ENCODE assay signal across 1 cellular context in the genomic region with DNA sequence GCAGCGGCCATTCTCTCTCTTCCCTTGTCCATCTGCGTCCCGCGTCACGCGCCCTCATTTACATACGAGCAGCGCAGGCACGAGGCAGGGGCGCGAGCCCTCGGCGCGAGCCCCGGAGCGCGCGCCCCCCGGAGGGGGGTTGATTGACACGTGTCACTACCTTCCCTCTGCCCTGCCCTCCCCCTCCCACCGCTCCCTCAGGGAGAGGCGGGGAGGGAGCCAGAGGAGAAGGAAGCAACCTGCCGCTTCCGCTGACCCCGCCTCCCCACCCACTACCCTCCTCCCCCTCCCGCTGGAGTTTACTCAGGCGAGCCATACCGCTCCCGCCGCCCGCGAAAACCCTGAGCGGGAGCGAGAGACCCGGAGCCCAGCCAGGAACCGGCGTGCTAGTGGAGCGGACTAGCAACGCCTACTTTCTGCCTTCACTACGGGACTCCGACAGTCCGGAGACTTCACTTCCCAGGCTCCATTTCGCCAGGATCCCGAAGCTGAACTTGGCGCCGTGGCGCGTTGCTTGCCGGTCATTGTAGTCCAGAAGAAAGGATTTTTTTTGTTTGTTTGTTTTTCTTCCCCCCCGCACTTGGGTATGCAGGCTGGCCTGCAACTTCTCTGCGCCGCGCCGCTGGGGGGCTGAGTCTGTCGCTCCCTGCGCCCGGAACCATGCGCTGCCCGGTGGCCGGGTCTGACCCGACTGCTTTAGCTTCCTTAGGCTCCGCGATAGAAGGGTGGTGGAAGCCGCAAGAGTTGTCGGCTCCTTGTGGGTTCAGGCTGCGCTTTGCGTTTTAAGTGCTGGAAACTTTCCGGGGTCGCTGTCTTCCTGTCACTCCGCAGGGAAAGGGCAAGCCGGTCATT.
TF ChIP-seq lines count a peak whose summit lies in the region.

A gene (minus strand): TSS at position 36 of the 852 bp plus-strand sequence. CDS start 4 bp downstream, at position 32.

TF ChIP-seq in HepG2, 621 proteins besides CTCF, POLR2A, EP300 and RAD21 (continued from another document and continues in another):
- TF ChIP-seq ZNF703 (CRISPR knock-in tag; IDR thresholded peaks at IDR 0.05; ENCODE audit: borderline replicate concordance) (no peak; the same call in 1 of the 2 replicates), ZNF274 (CRISPR knock-in tag; IDR thresholded peaks at IDR 0.05) (no peak), ZNF552 (CRISPR knock-in tag; IDR thresholded peaks at IDR 0.05; ENCODE audit: borderline replicate concordance) (0 out of 2 replicates have a peak, but pooled peaks have one; percentile 34), TBP (CRISPR knock-in tag; IDR thresholded peaks at IDR 0.05) (no peak), ZBTB42 (CRISPR knock-in tag; IDR thresholded peaks at IDR 0.05) (peak; percentile 87; the same call in 1 of the 2 replicates), RAD51 (IDR thresholded peaks at IDR 0.05; ENCODE audit: borderline replicate concordance) (no peak), YY1 (IDR thresholded peaks at IDR 0.05; ENCODE audit: insufficient read depth, insufficient replicate concordance, low read depth, low read length) (peak; percentile 62), ZNF772 (CRISPR knock-in tag; IDR thresholded peaks at IDR 0.05) (0 out of 2 replicates have a peak, but pooled peaks have one; percentile 20), RXRB (CRISPR knock-in tag; IDR thresholded peaks at IDR 0.05; ENCODE audit: borderline replicate concordance) (no peak; the same call in 1 of the 2 replicates), ZNF530 (CRISPR knock-in tag; IDR thresholded peaks at IDR 0.05; ENCODE audit: low read depth) (no peak), ZNF605 (CRISPR knock-in tag; IDR thresholded peaks at IDR 0.05) (no peak), MLLT10 (CRISPR knock-in tag; IDR thresholded peaks at IDR 0.05) (no peak), PAF1 (CRISPR knock-in tag; IDR thresholded peaks at IDR 0.05) (no peak), ZNF496 (CRISPR knock-in tag; IDR thresholded peaks at IDR 0.05; ENCODE audit: insufficient replicate concordance) (no peak), GATA4 (IDR thresholded peaks at IDR 0.05; ENCODE audit: borderline replicate concordance, low read depth) (no peak), SMAD9 (CRISPR knock-in tag; IDR thresholded peaks at IDR 0.05) (no peak)
- TF ChIP-seq, protein P1, sequence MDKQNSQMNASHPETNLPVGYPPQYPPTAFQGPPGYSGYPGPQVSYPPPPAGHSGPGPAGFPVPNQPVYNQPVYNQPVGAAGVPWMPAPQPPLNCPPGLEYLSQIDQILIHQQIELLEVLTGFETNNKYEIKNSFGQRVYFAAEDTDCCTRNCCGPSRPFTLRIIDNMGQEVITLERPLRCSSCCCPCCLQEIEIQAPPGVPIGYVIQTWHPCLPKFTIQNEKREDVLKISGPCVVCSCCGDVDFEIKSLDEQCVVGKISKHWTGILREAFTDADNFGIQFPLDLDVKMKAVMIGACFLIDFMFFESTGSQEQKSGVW (CRISPR knock-in tag; IDR thresholded peaks at IDR 0.05; ENCODE audit: borderline replicate concordance) = no peak
- TF ChIP-seq, protein P2, sequence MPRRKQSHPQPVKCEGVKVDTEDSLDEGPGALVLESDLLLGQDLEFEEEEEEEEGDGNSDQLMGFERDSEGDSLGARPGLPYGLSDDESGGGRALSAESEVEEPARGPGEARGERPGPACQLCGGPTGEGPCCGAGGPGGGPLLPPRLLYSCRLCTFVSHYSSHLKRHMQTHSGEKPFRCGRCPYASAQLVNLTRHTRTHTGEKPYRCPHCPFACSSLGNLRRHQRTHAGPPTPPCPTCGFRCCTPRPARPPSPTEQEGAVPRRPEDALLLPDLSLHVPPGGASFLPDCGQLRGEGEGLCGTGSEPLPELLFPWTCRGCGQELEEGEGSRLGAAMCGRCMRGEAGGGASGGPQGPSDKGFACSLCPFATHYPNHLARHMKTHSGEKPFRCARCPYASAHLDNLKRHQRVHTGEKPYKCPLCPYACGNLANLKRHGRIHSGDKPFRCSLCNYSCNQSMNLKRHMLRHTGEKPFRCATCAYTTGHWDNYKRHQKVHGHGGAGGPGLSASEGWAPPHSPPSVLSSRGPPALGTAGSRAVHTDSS (CRISPR knock-in tag; conservative IDR thresholded peaks at IDR 0.05) = no peak
- TF ChIP-seq, protein P3, sequence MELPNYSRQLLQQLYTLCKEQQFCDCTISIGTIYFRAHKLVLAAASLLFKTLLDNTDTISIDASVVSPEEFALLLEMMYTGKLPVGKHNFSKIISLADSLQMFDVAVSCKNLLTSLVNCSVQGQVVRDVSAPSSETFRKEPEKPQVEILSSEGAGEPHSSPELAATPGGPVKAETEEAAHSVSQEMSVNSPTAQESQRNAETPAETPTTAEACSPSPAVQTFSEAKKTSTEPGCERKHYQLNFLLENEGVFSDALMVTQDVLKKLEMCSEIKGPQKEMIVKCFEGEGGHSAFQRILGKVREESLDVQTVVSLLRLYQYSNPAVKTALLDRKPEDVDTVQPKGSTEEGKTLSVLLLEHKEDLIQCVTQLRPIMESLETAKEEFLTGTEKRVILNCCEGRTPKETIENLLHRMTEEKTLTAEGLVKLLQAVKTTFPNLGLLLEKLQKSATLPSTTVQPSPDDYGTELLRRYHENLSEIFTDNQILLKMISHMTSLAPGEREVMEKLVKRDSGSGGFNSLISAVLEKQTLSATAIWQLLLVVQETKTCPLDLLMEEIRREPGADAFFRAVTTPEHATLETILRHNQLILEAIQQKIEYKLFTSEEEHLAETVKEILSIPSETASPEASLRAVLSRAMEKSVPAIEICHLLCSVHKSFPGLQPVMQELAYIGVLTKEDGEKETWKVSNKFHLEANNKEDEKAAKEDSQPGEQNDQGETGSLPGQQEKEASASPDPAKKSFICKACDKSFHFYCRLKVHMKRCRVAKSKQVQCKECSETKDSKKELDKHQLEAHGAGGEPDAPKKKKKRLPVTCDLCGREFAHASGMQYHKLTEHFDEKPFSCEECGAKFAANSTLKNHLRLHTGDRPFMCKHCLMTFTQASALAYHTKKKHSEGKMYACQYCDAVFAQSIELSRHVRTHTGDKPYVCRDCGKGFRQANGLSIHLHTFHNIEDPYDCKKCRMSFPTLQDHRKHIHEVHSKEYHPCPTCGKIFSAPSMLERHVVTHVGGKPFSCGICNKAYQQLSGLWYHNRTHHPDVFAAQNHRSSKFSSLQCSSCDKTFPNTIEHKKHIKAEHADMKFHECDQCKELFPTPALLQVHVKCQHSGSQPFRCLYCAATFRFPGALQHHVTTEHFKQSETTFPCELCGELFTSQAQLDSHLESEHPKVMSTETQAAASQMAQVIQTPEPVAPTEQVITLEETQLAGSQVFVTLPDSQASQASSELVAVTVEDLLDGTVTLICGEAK (IDR thresholded peaks at IDR 0.05) = no peak
- TF ChIP-seq, protein P3 (CRISPR knock-in tag; IDR thresholded peaks at IDR 0.05) = peak; percentile 85
- TF ChIP-seq, protein P4, sequence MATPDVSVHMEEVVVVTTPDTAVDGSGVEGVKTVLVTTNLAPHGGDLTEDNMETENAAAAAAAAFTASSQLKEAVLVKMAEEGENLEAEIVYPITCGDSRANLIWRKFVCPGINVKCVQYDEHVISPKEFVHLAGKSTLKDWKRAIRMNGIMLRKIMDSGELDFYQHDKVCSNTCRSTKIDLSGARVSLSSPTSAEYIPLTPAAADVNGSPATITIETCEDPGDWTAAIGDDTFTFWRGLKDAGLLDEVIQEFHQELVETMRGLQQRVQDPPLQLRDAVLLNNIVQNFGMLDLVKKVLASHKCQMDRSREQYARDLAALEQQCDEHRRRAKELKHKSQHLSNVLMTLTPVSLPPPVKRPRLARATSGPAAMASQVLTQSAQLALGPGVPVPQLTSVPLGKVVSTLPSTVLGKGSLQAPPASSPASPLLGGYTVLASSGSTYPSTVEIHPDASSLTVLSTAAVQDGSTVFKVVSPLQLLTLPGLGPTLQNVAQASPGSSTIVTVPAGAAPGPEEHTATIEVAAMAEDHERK (CRISPR knock-in tag; IDR thresholded peaks at IDR 0.05; ENCODE audit: low read depth) = peak; percentile 55; the same call in 1 of the 2 replicates
- TF ChIP-seq, protein P5, sequence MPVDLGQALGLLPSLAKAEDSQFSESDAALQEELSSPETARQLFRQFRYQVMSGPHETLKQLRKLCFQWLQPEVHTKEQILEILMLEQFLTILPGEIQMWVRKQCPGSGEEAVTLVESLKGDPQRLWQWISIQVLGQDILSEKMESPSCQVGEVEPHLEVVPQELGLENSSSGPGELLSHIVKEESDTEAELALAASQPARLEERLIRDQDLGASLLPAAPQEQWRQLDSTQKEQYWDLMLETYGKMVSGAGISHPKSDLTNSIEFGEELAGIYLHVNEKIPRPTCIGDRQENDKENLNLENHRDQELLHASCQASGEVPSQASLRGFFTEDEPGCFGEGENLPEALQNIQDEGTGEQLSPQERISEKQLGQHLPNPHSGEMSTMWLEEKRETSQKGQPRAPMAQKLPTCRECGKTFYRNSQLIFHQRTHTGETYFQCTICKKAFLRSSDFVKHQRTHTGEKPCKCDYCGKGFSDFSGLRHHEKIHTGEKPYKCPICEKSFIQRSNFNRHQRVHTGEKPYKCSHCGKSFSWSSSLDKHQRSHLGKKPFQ (CRISPR knock-in tag; IDR thresholded peaks at IDR 0.05; ENCODE audit: insufficient replicate concordance) = no peak
- TF ChIP-seq, protein P6, sequence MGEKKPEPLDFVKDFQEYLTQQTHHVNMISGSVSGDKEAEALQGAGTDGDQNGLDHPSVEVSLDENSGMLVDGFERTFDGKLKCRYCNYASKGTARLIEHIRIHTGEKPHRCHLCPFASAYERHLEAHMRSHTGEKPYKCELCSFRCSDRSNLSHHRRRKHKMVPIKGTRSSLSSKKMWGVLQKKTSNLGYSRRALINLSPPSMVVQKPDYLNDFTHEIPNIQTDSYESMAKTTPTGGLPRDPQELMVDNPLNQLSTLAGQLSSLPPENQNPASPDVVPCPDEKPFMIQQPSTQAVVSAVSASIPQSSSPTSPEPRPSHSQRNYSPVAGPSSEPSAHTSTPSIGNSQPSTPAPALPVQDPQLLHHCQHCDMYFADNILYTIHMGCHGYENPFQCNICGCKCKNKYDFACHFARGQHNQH (CRISPR knock-in tag; IDR thresholded peaks at IDR 0.05) = peak; percentile 34
- TF ChIP-seq, protein P7, sequence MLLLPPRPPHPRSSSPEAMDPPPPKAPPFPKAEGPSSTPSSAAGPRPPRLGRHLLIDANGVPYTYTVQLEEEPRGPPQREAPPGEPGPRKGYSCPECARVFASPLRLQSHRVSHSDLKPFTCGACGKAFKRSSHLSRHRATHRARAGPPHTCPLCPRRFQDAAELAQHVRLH (CRISPR knock-in tag; IDR thresholded peaks at IDR 0.05; ENCODE audit: borderline replicate concordance, low read depth) = peak; percentile 64; the same call in 1 of the 2 replicates
- TF ChIP-seq, protein P8, sequence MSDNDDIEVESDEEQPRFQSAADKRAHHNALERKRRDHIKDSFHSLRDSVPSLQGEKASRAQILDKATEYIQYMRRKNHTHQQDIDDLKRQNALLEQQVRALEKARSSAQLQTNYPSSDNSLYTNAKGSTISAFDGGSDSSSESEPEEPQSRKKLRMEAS (IDR thresholded peaks at IDR 0.05) = peak; percentile 79
- TF ChIP-seq, protein P9, sequence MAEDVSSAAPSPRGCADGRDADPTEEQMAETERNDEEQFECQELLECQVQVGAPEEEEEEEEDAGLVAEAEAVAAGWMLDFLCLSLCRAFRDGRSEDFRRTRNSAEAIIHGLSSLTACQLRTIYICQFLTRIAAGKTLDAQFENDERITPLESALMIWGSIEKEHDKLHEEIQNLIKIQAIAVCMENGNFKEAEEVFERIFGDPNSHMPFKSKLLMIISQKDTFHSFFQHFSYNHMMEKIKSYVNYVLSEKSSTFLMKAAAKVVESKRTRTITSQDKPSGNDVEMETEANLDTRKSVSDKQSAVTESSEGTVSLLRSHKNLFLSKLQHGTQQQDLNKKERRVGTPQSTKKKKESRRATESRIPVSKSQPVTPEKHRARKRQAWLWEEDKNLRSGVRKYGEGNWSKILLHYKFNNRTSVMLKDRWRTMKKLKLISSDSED (CRISPR knock-in tag; IDR thresholded peaks at IDR 0.05) = no peak
- TF ChIP-seq, protein P10, sequence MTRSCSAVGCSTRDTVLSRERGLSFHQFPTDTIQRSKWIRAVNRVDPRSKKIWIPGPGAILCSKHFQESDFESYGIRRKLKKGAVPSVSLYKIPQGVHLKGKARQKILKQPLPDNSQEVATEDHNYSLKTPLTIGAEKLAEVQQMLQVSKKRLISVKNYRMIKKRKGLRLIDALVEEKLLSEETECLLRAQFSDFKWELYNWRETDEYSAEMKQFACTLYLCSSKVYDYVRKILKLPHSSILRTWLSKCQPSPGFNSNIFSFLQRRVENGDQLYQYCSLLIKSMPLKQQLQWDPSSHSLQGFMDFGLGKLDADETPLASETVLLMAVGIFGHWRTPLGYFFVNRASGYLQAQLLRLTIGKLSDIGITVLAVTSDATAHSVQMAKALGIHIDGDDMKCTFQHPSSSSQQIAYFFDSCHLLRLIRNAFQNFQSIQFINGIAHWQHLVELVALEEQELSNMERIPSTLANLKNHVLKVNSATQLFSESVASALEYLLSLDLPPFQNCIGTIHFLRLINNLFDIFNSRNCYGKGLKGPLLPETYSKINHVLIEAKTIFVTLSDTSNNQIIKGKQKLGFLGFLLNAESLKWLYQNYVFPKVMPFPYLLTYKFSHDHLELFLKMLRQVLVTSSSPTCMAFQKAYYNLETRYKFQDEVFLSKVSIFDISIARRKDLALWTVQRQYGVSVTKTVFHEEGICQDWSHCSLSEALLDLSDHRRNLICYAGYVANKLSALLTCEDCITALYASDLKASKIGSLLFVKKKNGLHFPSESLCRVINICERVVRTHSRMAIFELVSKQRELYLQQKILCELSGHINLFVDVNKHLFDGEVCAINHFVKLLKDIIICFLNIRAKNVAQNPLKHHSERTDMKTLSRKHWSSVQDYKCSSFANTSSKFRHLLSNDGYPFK (CRISPR knock-in tag; IDR thresholded peaks at IDR 0.05; ENCODE audit: borderline replicate concordance) = peak; percentile 70; the same call in 1 of the 2 replicates
- TF ChIP-seq, protein P11, sequence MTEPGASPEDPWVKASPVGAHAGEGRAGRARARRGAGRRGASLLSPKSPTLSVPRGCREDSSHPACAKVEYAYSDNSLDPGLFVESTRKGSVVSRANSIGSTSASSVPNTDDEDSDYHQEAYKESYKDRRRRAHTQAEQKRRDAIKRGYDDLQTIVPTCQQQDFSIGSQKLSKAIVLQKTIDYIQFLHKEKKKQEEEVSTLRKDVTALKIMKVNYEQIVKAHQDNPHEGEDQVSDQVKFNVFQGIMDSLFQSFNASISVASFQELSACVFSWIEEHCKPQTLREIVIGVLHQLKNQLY (CRISPR knock-in tag; IDR thresholded peaks at IDR 0.05) = no peak
